Comparison of ENCODE assay signal across 11 cellular contexts in genomic region chr4:26178874-26179273, GRCh38.
DNase-seq lines count a peak whose midpoint lies in the region; ATAC-seq lines count a peak whose summit lies in the region.
"Had no signal": no experiment of that assay in that cellular context is flagged by ENCODE, and none has a peak within 500 bp of the region (broad histone marks: within the 10 kb centered on the region; RNA-seq: fewer than 3 reads in every experiment).

No MANE protein-coding gene starts in this region.

- intact Hi-C loops in activated T-helper 2 cell treated with anti-CD3 and anti-CD28 coated beads, Interferon-gamma antibody, Interleukin-2, Interleukin-4, amounts not matched to agents 10 μg/mL and 5 μg/mL and 100 μg/mL, durations not matched to agents 14 hours and 24 hours and 36 hours (cut with micrococcal nuclease), result no loop called here
- intact Hi-C loops in naive thymus-derived CD4-positive, alpha-beta T cell (cut with micrococcal nuclease), result no loop called here

- POLR2A ChIA-PET in naive thymus-derived CD4-positive, alpha-beta T cell (lab: Charles Lee), result no interaction called here

- DNase-seq in NCI-H146 (lab: John Stamatoyannopoulos, UW), result peak; percentile 2
- DNase-seq in NCI-H146 treated with DMSO at 0.1 percent for 48 hours (lab: John Stamatoyannopoulos, UW; ENCODE audit: unreplicated experiment), result no peak
- DNase-seq in activated T-helper 2 cell treated with anti-CD3 and anti-CD28 coated beads, Interferon-gamma antibody, Interleukin-2, Interleukin-4, amounts not matched to agents 10 μg/mL and 5 μg/mL and 100 μg/mL, durations not matched to agents 14 hours and 24 hours and 36 hours (ENCODE audit: low spot score), result no peak
- peak; percentile 66 for DNase-seq in smooth muscle cell of the brain vasculature (ENCODE audit: low read depth, low spot score)
- DNase-seq in naive thymus-derived CD4-positive, alpha-beta T cell, result no peak
- no peak for DNase-seq in effector memory CD8-positive, alpha-beta T cell
- DNase-seq: T-helper 9 cell had no signal

- H3K27me3 ChIP-seq in naive thymus-derived CD4-positive, alpha-beta T cell (ENCODE audit: control insufficient read depth in 2 of 2, insufficient read depth in 2 of 2, low read length in 2 of 2), result no peaks in the 10 kb centered on the region

- CTCF ChIA-PET in naive thymus-derived CD4-positive, alpha-beta T cell (lab: Charles Lee), result no interaction called here

- no peak overlapping the region for H3K27ac ChIP-seq in naive thymus-derived CD4-positive, alpha-beta T cell (ENCODE audit: low read depth, low read length)
- H3K27ac ChIP-seq: 22Rv1 had no signal

- ATAC-seq in HG02610 (IDR thresholded peaks at IDR 0.05; ENCODE audit: unreplicated experiment) (peak; percentile 0), HG02623 (IDR thresholded peaks at IDR 0.05; ENCODE audit: unreplicated experiment) (no peak)
- ATAC-seq in naive thymus-derived CD4-positive, alpha-beta T cell, result no peak
- ATAC-seq in effector memory CD8-positive, alpha-beta T cell (replicated peaks), result no peak

- H3K4me1 ChIP-seq in naive thymus-derived CD4-positive, alpha-beta T cell (ENCODE audit: control insufficient read depth in 2 of 2, insufficient read depth in 2 of 2, low read length in 2 of 2), result no peaks in the 10 kb centered on the region

- H3K27me3 Mint-ChIP-seq in activated T-helper 2 cell treated with anti-CD3 and anti-CD28 coated beads, Interferon-gamma antibody, Interleukin-2, Interleukin-4, amounts not matched to agents 10 μg/mL and 5 μg/mL and 100 μg/mL, durations not matched to agents 14 hours and 24 hours and 36 hours (ENCODE audit: low read depth), result no peaks in the 10 kb centered on the region
- H3K27me3 Mint-ChIP-seq in naive thymus-derived CD4-positive, alpha-beta T cell, result peaks cover 0 to 3% (median 0%) of the 10 kb centered on the region in 5 donors
- H3K27me3 Mint-ChIP-seq in effector memory CD8-positive, alpha-beta T cell, result no peaks in the 10 kb centered on the region

- peaks cover 16% of the 10 kb centered on the region for H3K36me3 Mint-ChIP-seq in activated T-helper 2 cell treated with anti-CD3 and anti-CD28 coated beads, Interferon-gamma antibody, Interleukin-2, Interleukin-4, amounts not matched to agents 10 μg/mL and 5 μg/mL and 100 μg/mL, durations not matched to agents 14 hours and 24 hours and 36 hours (ENCODE audit: low read depth)
- peaks cover 0 to 4% (median 0%) of the 10 kb centered on the region in 5 donors for H3K36me3 Mint-ChIP-seq in naive thymus-derived CD4-positive, alpha-beta T cell
- H3K36me3 Mint-ChIP-seq in effector memory CD8-positive, alpha-beta T cell (ENCODE audit: insufficient read depth), result no peaks in the 10 kb centered on the region

- H3K4me1 Mint-ChIP-seq in activated T-helper 2 cell treated with anti-CD3 and anti-CD28 coated beads, Interferon-gamma antibody, Interleukin-2, Interleukin-4, amounts not matched to agents 10 μg/mL and 5 μg/mL and 100 μg/mL, durations not matched to agents 14 hours and 24 hours and 36 hours (ENCODE audit: low read depth), result peaks cover 47% of the 10 kb centered on the region
- H3K4me1 Mint-ChIP-seq in naive thymus-derived CD4-positive, alpha-beta T cell, result peaks cover 0 to 20% (median 0%) of the 10 kb centered on the region in 7 donors
- peaks cover 8 to 14% of the 10 kb centered on the region in 2 donors for H3K4me1 Mint-ChIP-seq in effector memory CD8-positive, alpha-beta T cell (ENCODE audit: low read depth in 2 of 2)

- H3K4me3 Mint-ChIP-seq in activated T-helper 2 cell treated with anti-CD3 and anti-CD28 coated beads, Interferon-gamma antibody, Interleukin-2, Interleukin-4, amounts not matched to agents 10 μg/mL and 5 μg/mL and 100 μg/mL, durations not matched to agents 14 hours and 24 hours and 36 hours (ENCODE audit: low read depth), result no peak overlapping the region
- H3K4me3 Mint-ChIP-seq in naive thymus-derived CD4-positive, alpha-beta T cell, result peak overlapping the region in 1 of 10 donors; percentile 11
- no peak overlapping the region for H3K4me3 Mint-ChIP-seq in effector memory CD8-positive, alpha-beta T cell
- H3K4me3 Mint-ChIP-seq: nephron had no signal

- H3K36me3 ChIP-seq in naive thymus-derived CD4-positive, alpha-beta T cell (ENCODE audit: control insufficient read depth in 2 of 3, insufficient read depth in 3 of 3, low read length in 3 of 3), result no peaks in the 10 kb centered on the region

- H3K9me3 Mint-ChIP-seq in activated T-helper 2 cell treated with anti-CD3 and anti-CD28 coated beads, Interferon-gamma antibody, Interleukin-2, Interleukin-4, amounts not matched to agents 10 μg/mL and 5 μg/mL and 100 μg/mL, durations not matched to agents 14 hours and 24 hours and 36 hours, result no peaks in the 10 kb centered on the region
- H3K9me3 Mint-ChIP-seq in naive thymus-derived CD4-positive, alpha-beta T cell, result peaks cover 0 to 10% (median 0%) of the 10 kb centered on the region in 11 donors
- H3K9me3 Mint-ChIP-seq in effector memory CD8-positive, alpha-beta T cell, result no peaks in the 10 kb centered on the region

- peak overlapping the region; percentile 49 for H3K27ac Mint-ChIP-seq in activated T-helper 2 cell treated with anti-CD3 and anti-CD28 coated beads, Interferon-gamma antibody, Interleukin-2, Interleukin-4, amounts not matched to agents 10 μg/mL and 5 μg/mL and 100 μg/mL, durations not matched to agents 14 hours and 24 hours and 36 hours
- peak overlapping the region in 1 of 9 donors; percentile 30 for H3K27ac Mint-ChIP-seq in naive thymus-derived CD4-positive, alpha-beta T cell
- H3K27ac Mint-ChIP-seq in effector memory CD8-positive, alpha-beta T cell, result peak overlapping the region in 1 of 2 donors; percentile 44
- H3K27ac Mint-ChIP-seq: nephron had no signal

- no peaks in the 10 kb centered on the region for H3K9me3 ChIP-seq in naive thymus-derived CD4-positive, alpha-beta T cell (ENCODE audit: control insufficient read depth in 2 of 3, low read length in 3 of 3)

- H3K4me3 ChIP-seq in naive thymus-derived CD4-positive, alpha-beta T cell (ENCODE audit: low read length), result no peak overlapping the region

Comparison
In these comparisons a context has a peak if more than half of its experiments do, and no peak if none do; other contexts are left out.
1. DNase-seq: peak in NCI-H146 (single experiment) and smooth muscle cell of the brain vasculature (single experiment); none in NCI-H146 treated with DMSO at 0.1 percent for 48 hours (single experiment), activated T-helper 2 cell treated with anti-CD3 and anti-CD28 coated beads, Interferon-gamma antibody, Interleukin-2, Interleukin-4, amounts not matched to agents 10 μg/mL and 5 μg/mL and 100 μg/mL, durations not matched to agents 14 hours and 24 hours and 36 hours (single experiment), naive thymus-derived CD4-positive, alpha-beta T cell (0 of 9) and effector memory CD8-positive, alpha-beta T cell (0 of 3).